8 cellular contexts compared by ENCODE assay signal in the genomic region with DNA sequence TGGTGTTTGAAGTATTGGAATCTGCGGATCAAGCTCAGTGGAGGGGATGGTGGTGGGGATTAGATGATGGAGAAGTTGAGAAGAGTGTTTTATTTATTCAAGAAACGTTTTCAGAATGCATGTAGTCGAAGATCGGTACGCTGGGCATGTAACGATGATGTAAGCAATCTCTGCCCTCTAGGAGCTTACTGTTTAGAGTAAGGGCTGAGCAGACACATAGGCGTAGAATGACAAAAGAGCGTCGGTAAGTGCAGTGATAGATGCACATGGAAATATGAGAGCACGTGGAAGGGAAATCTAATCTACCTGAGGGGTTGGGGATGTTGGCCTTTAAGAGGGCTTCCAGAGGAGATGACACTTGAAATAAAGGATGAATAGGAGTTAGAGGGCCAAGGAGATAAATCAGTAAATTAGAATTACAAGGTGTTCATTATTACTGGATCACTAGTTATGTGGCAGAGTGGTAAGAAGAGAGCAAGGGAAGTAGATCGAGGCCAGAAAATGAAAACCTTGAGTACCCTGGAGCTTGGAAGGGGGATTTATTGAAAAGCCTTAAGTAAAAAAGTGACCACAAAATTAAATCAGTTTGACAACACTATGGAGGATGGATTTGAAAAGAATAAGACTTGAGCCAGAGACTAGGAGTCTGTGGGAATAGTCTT. TPM values are rescaled to one million over a fixed set of nuclear protein-coding genes. Genes with fewer than 3 reads are reported as not detected.
DNase-seq lines count a peak whose midpoint lies in the region; ATAC-seq and TF ChIP-seq lines count a peak whose summit lies in the region.

No MANE protein-coding gene starts in this region.

- intact Hi-C loops in dorsolateral prefrontal cortex (cut with DNase I) = no loop called here
- intact Hi-C loops in mucosa of descending colon (cut with DNase I, micrococcal nuclease) = loop anchor here in 1 of 2 donors (10.0 kb wide), 1 partner anchor 682 kb away; a partner anchor contains a TSS

- H3K9me3 ChIP-seq in mucosa of descending colon = no peaks in the 10 kb centered on the region

- H3K27me3 ChIP-seq in dorsolateral prefrontal cortex = no peaks in the 10 kb centered on the region

- H3K4me3 Mint-ChIP-seq in activated CD8-positive, alpha-beta memory T cell treated with anti-CD3 and anti-CD28 coated beads, Interleukin-2, amount 10 ng/mL, durations not matched to agents 7 days and 5 days = no peak overlapping the region
- no peak overlapping the region for H3K4me3 Mint-ChIP-seq in immature natural killer cell

- CTCF ChIA-PET in activated CD8-positive, alpha-beta memory T cell treated with anti-CD3 and anti-CD28 coated beads, Interleukin-2, amount 10 ng/mL, durations not matched to agents 7 days and 5 days (lab: Charles Lee) = interaction anchor here (0.7 to 5.5 kb wide), 21 partner anchors 9 to 686 kb away, joined by 3 to 29 read pairs (median 4); a partner anchor contains a TSS

- peak overlapping the region in 52 of 59 donors; percentile 53 to 90 (median 77) for H3K27ac ChIP-seq in dorsolateral prefrontal cortex

- H3K4me1 ChIP-seq in mucosa of descending colon (ENCODE audit: low read depth) = peaks cover 15% of the 10 kb centered on the region

- H3K27ac Mint-ChIP-seq in activated CD8-positive, alpha-beta memory T cell treated with anti-CD3 and anti-CD28 coated beads, Interleukin-2, amount 10 ng/mL, durations not matched to agents 7 days and 5 days = no peak overlapping the region
- H3K27ac Mint-ChIP-seq in immature natural killer cell = no peak overlapping the region

- H3K4me1 Mint-ChIP-seq in activated CD8-positive, alpha-beta memory T cell treated with anti-CD3 and anti-CD28 coated beads, Interleukin-2, amount 10 ng/mL, durations not matched to agents 7 days and 5 days = peaks cover 22% of the 10 kb centered on the region
- peaks cover 0 to 5% of the 10 kb centered on the region in 2 donors for H3K4me1 Mint-ChIP-seq in immature natural killer cell

- TF ChIP-seq CTCF in dorsolateral prefrontal cortex (IDR thresholded peaks at IDR 0.05 in 54 of 56, conservative IDR thresholded peaks at IDR 0.05 in 2 of 56; ENCODE audit: low read depth in 1 of 56, partially characterized antibody in 56 of 56) (no peak), mucosa of descending colon (IDR thresholded peaks at IDR 0.05) (no peak)

- no peak for DNase-seq in activated CD8-positive, alpha-beta memory T cell treated with anti-CD3 and anti-CD28 coated beads, Interleukin-2, amount 10 ng/mL, durations not matched to agents 7 days and 5 days
- DNase-seq in activated CD8-positive, alpha-beta memory T cell treated with anti-CD3 and anti-CD28 coated beads for 24 hours = no peak
- DNase-seq in NCI-H69 (lab: John Stamatoyannopoulos, UW) (peak; percentile 77), dorsolateral prefrontal cortex (no peak), mucosa of descending colon (no peak), cerebellar nuclear complex (lab: John Stamatoyannopoulos, UW) (no peak), immature natural killer cell (no peak)

- no peaks in the 10 kb centered on the region for H3K27me3 Mint-ChIP-seq in activated CD8-positive, alpha-beta memory T cell treated with anti-CD3 and anti-CD28 coated beads, Interleukin-2, amount 10 ng/mL, durations not matched to agents 7 days and 5 days
- H3K27me3 Mint-ChIP-seq in immature natural killer cell (ENCODE audit: low read depth in 3 of 3) = no peaks in the 10 kb centered on the region

- H3K36me3 ChIP-seq in mucosa of descending colon (ENCODE audit: low read depth) = no peaks in the 10 kb centered on the region

- H3K4me3 ChIP-seq in dorsolateral prefrontal cortex (peak overlapping the region; percentile 59 to 97 (median 83)), mucosa of descending colon (peak overlapping the region; percentile 58)

- peak; percentile 17 for ATAC-seq in activated CD8-positive, alpha-beta memory T cell treated with anti-CD3 and anti-CD28 coated beads, Interleukin-2, amount 10 ng/mL, durations not matched to agents 7 days and 5 days
- ATAC-seq in HG02870 (IDR thresholded peaks at IDR 0.05; ENCODE audit: unreplicated experiment) = peak; percentile 25
- ATAC-seq in mucosa of descending colon = peak; percentile 39

- H3K36me3 Mint-ChIP-seq in activated CD8-positive, alpha-beta memory T cell treated with anti-CD3 and anti-CD28 coated beads, Interleukin-2, amount 10 ng/mL, durations not matched to agents 7 days and 5 days = no peaks in the 10 kb centered on the region
- no peaks in the 10 kb centered on the region for H3K36me3 Mint-ChIP-seq in immature natural killer cell

- H3K9me3 Mint-ChIP-seq in activated CD8-positive, alpha-beta memory T cell treated with anti-CD3 and anti-CD28 coated beads, Interleukin-2, amount 10 ng/mL, durations not matched to agents 7 days and 5 days (ENCODE audit: low read depth) = no peaks in the 10 kb centered on the region
- no peaks in the 10 kb centered on the region for H3K9me3 Mint-ChIP-seq in immature natural killer cell

RNA-seq across cellular contexts. Expression of a gene that starts 0.7 kb away (rescaled TPM):
- total RNA-seq in activated CD8-positive, alpha-beta memory T cell treated with anti-CD3 and anti-CD28 coated beads, Interleukin-2, amount 10 ng/mL, durations not matched to agents 7 days and 5 days = 10 to 100 TPM; 20.6 to 26.4 TPM
- total RNA-seq in dorsolateral prefrontal cortex (10 to 100 TPM; 32.1 to 64.6 (median 44.8) TPM), mucosa of descending colon (10 to 100 TPM; 20.7 to 22.7 (median 21.5) TPM)
- polyA plus RNA-seq in immature natural killer cell = 1 to 10 TPM; 3.0 to 6.0 (median 4.2) TPM

RNA-seq across cellular contexts. Expression of a gene that starts 30.5 kb away (rescaled TPM):
- total RNA-seq in activated CD8-positive, alpha-beta memory T cell treated with anti-CD3 and anti-CD28 coated beads, Interleukin-2, amount 10 ng/mL, durations not matched to agents 7 days and 5 days = 1 to 10 TPM; 8.7 to 9.3 TPM
- total RNA-seq in dorsolateral prefrontal cortex (10 to 100 TPM; 33.6 to 54.2 (median 42.3) TPM), mucosa of descending colon (10 to 100 TPM; 23.2 to 32.9 (median 23.2) TPM)
- polyA plus RNA-seq in immature natural killer cell = 10 to 100 TPM in 1 of 3 donors, 1 to 10 TPM in 2; 3.7 to 10.3 (median 6.6) TPM
